ENCODE assay signal across 20 cellular contexts in the genomic region with DNA sequence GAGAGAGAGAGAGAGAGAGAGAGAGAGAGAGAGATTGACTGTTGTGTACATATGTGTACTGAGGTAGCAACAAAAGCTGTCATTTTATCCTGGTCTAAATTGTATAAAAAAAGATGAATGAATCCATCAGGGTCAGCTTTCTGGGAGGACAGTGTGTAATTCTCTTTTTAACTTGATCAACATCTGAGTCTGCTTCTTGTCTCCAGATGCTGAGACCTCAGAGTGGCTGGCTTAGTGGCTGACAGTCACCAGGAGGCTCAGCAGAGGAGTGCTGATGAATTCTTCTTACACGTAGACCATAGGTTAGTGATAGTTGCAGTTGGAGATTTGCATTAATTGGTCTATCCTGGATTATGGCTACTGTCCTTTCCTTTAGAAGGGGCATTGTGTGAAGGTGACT.
"Had no signal": no experiment of that assay in that cellular context is flagged by ENCODE, and none has a peak within 500 bp of the region (broad histone marks: within the 10 kb centered on the region; RNA-seq: fewer than 3 reads in every experiment).

No MANE protein-coding gene starts in this region.

- H3K27ac ChIP-seq: breast epithelium had no signal

- DNase-seq: activated CD4-positive, alpha-beta T cell treated with anti-CD3 and anti-CD28 coated beads for 4 hours; activated CD4-positive, alpha-beta T cell treated with anti-CD3 and anti-CD28 coated beads, Interleukin-2, amount 50 U/mL, for 4 hours; activated CD8-positive, alpha-beta memory T cell treated with anti-CD3 and anti-CD28 coated beads, Interleukin-2, amount 50 U/mL, for 48 hours; activated CD8-positive, alpha-beta T cell treated with anti-CD3 and anti-CD28 coated beads, Interleukin-2, amount 10 ng/mL, durations not matched to agents 7 days and 5 days; activated naive CD4-positive, alpha-beta T cell; activated T-cell treated with anti-CD3 and anti-CD28 coated beads, Interleukin-2, amount 50 U/mL, for 1 hour; aorta; Karpas-422; NCI-H1105; NCI-H1436; NCI-H2029 treated with DMSO at 0.1 percent for 48 hours; NCI-H2227 treated with DMSO at 0.1 percent for 48 hours; NCI-H446 treated with DMSO at 0.1 percent for 48 hours; NK-92 treated with Interleukin-12 subunit alpha and Interleukin-12 subunit beta, amount 100 ng/mL, for 24 hours; SHP77 treated with DMSO at 0.1 percent for 48 hours; T-helper 1 cell had no signal

- ATAC-seq: activated CD4-positive, CD25-positive, alpha-beta regulatory T cell treated with anti-CD3 and anti-CD28 coated beads, Interleukin-2, amount 50 U/mL, for 24 hours; activated CD8-positive, alpha-beta T cell treated with anti-CD3 and anti-CD28 coated beads, Interleukin-2, amount 10 ng/mL, durations not matched to agents 7 days and 5 days had no signal

- H3K4me3 Mint-ChIP-seq: activated CD8-positive, alpha-beta T cell treated with anti-CD3 and anti-CD28 coated beads, Interleukin-2, amount 10 ng/mL, durations not matched to agents 7 days and 5 days; activated naive CD4-positive, alpha-beta T cell treated with anti-CD3 and anti-CD28 coated beads, Interleukin-2, amount 50 U/mL, for 24 hours had no signal

- H3K4me3 ChIP-seq: breast epithelium, K562 had no signal

- H3K9me3 Mint-ChIP-seq: activated naive CD4-positive, alpha-beta T cell treated with anti-CD3 and anti-CD28 coated beads, Interleukin-2, amount 50 U/mL, for 24 hours had no signal

- H3K36me3 ChIP-seq: breast epithelium had no signal

- H3K27ac Mint-ChIP-seq: activated CD8-positive, alpha-beta T cell treated with anti-CD3 and anti-CD28 coated beads, Interleukin-2, amount 10 ng/mL, durations not matched to agents 7 days and 5 days; activated naive CD4-positive, alpha-beta T cell treated with anti-CD3 and anti-CD28 coated beads, Interleukin-2, amount 50 U/mL, for 24 hours had no signal

- H3K4me1 Mint-ChIP-seq: activated naive CD4-positive, alpha-beta T cell treated with anti-CD3 and anti-CD28 coated beads, Interleukin-2, amount 50 U/mL, for 24 hours had no signal

- H3K9me3 ChIP-seq: breast epithelium had no signal

- H3K4me1 ChIP-seq: breast epithelium had no signal

- H3K36me3 Mint-ChIP-seq: activated naive CD4-positive, alpha-beta T cell treated with anti-CD3 and anti-CD28 coated beads, Interleukin-2, amount 50 U/mL, for 24 hours had no signal
